ENCODE assay signal across 1 cellular context in genomic region chr3:105359098-105359762, GRCh38.
TF ChIP-seq lines count a peak whose summit lies in the region.

No MANE protein-coding gene starts in this region.

TF ChIP-seq in GM12878, 131 proteins besides CTCF, POLR2A, EP300 and RAD21 (continued from another document):
- TF ChIP-seq USF1 (IDR thresholded peaks at IDR 0.05; ENCODE audit: borderline replicate concordance, extremely low read length, insufficient read depth, low read depth, low read length) (no peak), ZBED1 (IDR thresholded peaks at IDR 0.05; ENCODE audit: borderline replicate concordance) (no peak), SP1 (IDR thresholded peaks at IDR 0.05; ENCODE audit: low read depth, low read length) (no peak), EED (IDR thresholded peaks at IDR 0.05; ENCODE audit: low read depth) (peak; percentile 42; the same call in 1 of the 2 replicates), PKNOX1 (IDR thresholded peaks at IDR 0.05) (no peak), ZBTB11 (CRISPR knock-in tag; IDR thresholded peaks at IDR 0.05) (no peak), MLLT1 (IDR thresholded peaks at IDR 0.05) (no peak), ATF2 (IDR thresholded peaks at IDR 0.05; ENCODE audit: low read length) (no peak), IKZF1 (conservative IDR thresholded peaks at IDR 0.05) (no peak), NFIC (IDR thresholded peaks at IDR 0.05; ENCODE audit: low read depth, low read length) (peak; percentile 44; the same call in 1 of the 2 replicates), KAT2A (conservative IDR thresholded peaks at IDR 0.05; ENCODE audit: control insufficient read depth, low read depth, low read length) (no peak), TAF1 (IDR thresholded peaks at IDR 0.05; ENCODE audit: borderline replicate concordance, low read depth, low read length) (no peak), FOS (IDR thresholded peaks at IDR 0.05; ENCODE audit: borderline replicate concordance, extremely low read depth, insufficient read length) (no peak), REST (IDR thresholded peaks at IDR 0.05; ENCODE audit: low read depth, low read length) (no peak), PAX8 (IDR thresholded peaks at IDR 0.05) (no peak), BCL11A (IDR thresholded peaks at IDR 0.05; ENCODE audit: low read depth, low read length) (no peak), LARP7 (IDR thresholded peaks at IDR 0.05) (no peak), YY1 (IDR thresholded peaks at IDR 0.05; ENCODE audit: low read depth, low read length) (no peak), ZNF24 (IDR thresholded peaks at IDR 0.05) (no peak), NR2C1 (IDR thresholded peaks at IDR 0.05) (no peak), SRF (IDR thresholded peaks at IDR 0.05; ENCODE audit: low read depth in 2 of 2, low read length in 2 of 2) (no peak), ZZZ3 (IDR thresholded peaks at IDR 0.05; ENCODE audit: control insufficient read depth, insufficient read length, low read depth) (no peak), RB1 (IDR thresholded peaks at IDR 0.05; ENCODE audit: borderline replicate concordance) (no peak), ESRRA (IDR thresholded peaks at IDR 0.05; ENCODE audit: low read length) (no peak), TCF7 (IDR thresholded peaks at IDR 0.05; ENCODE audit: borderline replicate concordance) (no peak), SMAD5 (IDR thresholded peaks at IDR 0.05; ENCODE audit: low read depth) (no peak), MEF2B (IDR thresholded peaks at IDR 0.05; ENCODE audit: partially characterized antibody, poor library complexity, severe bottlenecking) (no peak)
- TF ChIP-seq, protein P1, sequence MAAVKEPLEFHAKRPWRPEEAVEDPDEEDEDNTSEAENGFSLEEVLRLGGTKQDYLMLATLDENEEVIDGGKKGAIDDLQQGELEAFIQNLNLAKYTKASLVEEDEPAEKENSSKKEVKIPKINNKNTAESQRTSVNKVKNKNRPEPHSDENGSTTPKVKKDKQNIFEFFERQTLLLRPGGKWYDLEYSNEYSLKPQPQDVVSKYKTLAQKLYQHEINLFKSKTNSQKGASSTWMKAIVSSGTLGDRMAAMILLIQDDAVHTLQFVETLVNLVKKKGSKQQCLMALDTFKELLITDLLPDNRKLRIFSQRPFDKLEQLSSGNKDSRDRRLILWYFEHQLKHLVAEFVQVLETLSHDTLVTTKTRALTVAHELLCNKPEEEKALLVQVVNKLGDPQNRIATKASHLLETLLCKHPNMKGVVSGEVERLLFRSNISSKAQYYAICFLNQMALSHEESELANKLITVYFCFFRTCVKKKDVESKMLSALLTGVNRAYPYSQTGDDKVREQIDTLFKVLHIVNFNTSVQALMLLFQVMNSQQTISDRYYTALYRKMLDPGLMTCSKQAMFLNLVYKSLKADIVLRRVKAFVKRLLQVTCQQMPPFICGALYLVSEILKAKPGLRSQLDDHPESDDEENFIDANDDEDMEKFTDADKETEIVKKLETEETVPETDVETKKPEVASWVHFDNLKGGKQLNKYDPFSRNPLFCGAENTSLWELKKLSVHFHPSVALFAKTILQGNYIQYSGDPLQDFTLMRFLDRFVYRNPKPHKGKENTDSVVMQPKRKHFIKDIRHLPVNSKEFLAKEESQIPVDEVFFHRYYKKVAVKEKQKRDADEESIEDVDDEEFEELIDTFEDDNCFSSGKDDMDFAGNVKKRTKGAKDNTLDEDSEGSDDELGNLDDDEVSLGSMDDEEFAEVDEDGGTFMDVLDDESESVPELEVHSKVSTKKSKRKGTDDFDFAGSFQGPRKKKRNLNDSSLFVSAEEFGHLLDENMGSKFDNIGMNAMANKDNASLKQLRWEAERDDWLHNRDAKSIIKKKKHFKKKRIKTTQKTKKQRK (IDR thresholded peaks at IDR 0.05; ENCODE audit: low read depth, low read length): no peak
